Comparison of ENCODE assay signal across 13 cellular contexts in genomic region chr1:12921750-12922149, GRCh38. TPM values are rescaled to one million over a fixed set of nuclear protein-coding genes. Genes with fewer than 3 reads are reported as not detected.
DNase-seq lines count a peak whose midpoint lies in the region; ATAC-seq, FAIRE-seq and TF ChIP-seq lines count a peak whose summit lies in the region.
"Not testable (repeated sequence)": the region's sequence is repeated elsewhere in the genome, so short reads cannot be mapped to it uniquely, and the experiment has no call there.
"Had no signal": no experiment of that assay in that cellular context is flagged by ENCODE, and none has a peak within 500 bp of the region (broad histone marks: within the 10 kb centered on the region; RNA-seq: fewer than 3 reads in every experiment).

No MANE protein-coding gene starts in this region.

- not testable (repeated sequence) for TF ChIP-seq POLR2A in right lobe of liver (IDR thresholded peaks at IDR 0.05)

- H2AFZ ChIP-seq in DND-41 (ENCODE audit: low read depth, low read length); Karpas-422 (ENCODE audit: low read length); PC-3 (ENCODE audit: low read length): not testable (repeated sequence)

- POLR2A ChIA-PET in PC-3 (lab: Charles Lee; ENCODE audit: unreplicated experiment): not testable (repeated sequence)

- H4K20me1 ChIP-seq in DND-41 (ENCODE audit: insufficient read depth, low read length); Karpas-422 (ENCODE audit: insufficient read depth, low read depth, low read length); PC-3 (ENCODE audit: low read length): not testable (repeated sequence)

- H3K9ac ChIP-seq in DND-41 (ENCODE audit: low read depth, low read length); Karpas-422 (ENCODE audit: low read length); PC-3 (ENCODE audit: low read length): not testable (repeated sequence)

- not testable (repeated sequence) for H3K27ac ChIP-seq in DND-41 (ENCODE audit: low read length); Karpas-422 (ENCODE audit: low read length); PC-3 (ENCODE audit: low read length); right lobe of liver

- not testable (repeated sequence) for ATAC-seq in DND-41 (ENCODE audit: insufficient read depth, low read depth); PC-3
- ATAC-seq in right lobe of liver: peak; percentile 66 to 94 (median 74)

- not testable (repeated sequence) for H3K79me2 ChIP-seq in DND-41 (ENCODE audit: insufficient read depth, low read length); Karpas-422 (ENCODE audit: low read length); PC-3 (ENCODE audit: low read length)

- not testable (repeated sequence) for DNase-seq in AG10803 (ENCODE audit: low read depth); DND-41; bronchial epithelial cell (ENCODE audit: low read depth); frontal cortex (ENCODE audit: low spot score in 2 of 2); right lobe of liver
- peak; percentile 27 for DNase-seq in Karpas-422
- DNase-seq in PC-3: peak; percentile 2
- peak; percentile 16 for DNase-seq in SK-MEL-5 (ENCODE audit: low read depth, low spot score)

- H3K36me3 ChIP-seq in DND-41 (ENCODE audit: insufficient read depth, low read length); Karpas-422 (ENCODE audit: insufficient read depth, low read length); PC-3 (ENCODE audit: low read depth, low read length); bronchial epithelial cell (ENCODE audit: control insufficient read depth, insufficient read depth, low read length); right lobe of liver: not testable (repeated sequence)

- H3K4me2 ChIP-seq in DND-41 (ENCODE audit: insufficient read depth, low read length); Karpas-422 (ENCODE audit: low read depth, low read length, poor library complexity, severe bottlenecking); PC-3 (ENCODE audit: low read length): not testable (repeated sequence)

- FAIRE-seq in bronchial epithelial cell (lab: Jason Lieb, UNC) (peak; percentile 62), frontal cortex (lab: Jason Lieb, UNC) (peak; percentile 92)

- TF ChIP-seq CTCF in AG10803 (conservative IDR thresholded peaks at IDR 0.05; ENCODE audit: low read length): peak; percentile 12
- TF ChIP-seq CTCF in DND-41 (IDR thresholded peaks at IDR 0.05; ENCODE audit: borderline replicate concordance, extremely low read depth, low read length, poor library complexity, severe bottlenecking): peak; percentile 2
- not testable (repeated sequence) for TF ChIP-seq CTCF in PC-3 (conservative IDR thresholded peaks at IDR 0.05; ENCODE audit: low read depth, low read length); bronchial epithelial cell (IDR thresholded peaks at IDR 0.05; ENCODE audit: insufficient read depth, low read length, severe bottlenecking)
- peak; percentile 19 to 39 (median 30) for TF ChIP-seq CTCF in right lobe of liver (IDR thresholded peaks at IDR 0.05)

- CTCF ChIA-PET in PC-3 (lab: Charles Lee): not testable (repeated sequence)

- not testable (repeated sequence) for H3K9me2 ChIP-seq in Karpas-422 (replicated peaks; ENCODE audit: insufficient read depth, low read length); PC-3 (replicated peaks; ENCODE audit: low read length)

- H3K4me1 ChIP-seq in DND-41 (ENCODE audit: insufficient read depth, low read length); Karpas-422 (ENCODE audit: low read length); PC-3 (ENCODE audit: insufficient read depth, low read length); right lobe of liver: not testable (repeated sequence)

- not testable (repeated sequence) for H3K9me3 ChIP-seq in DND-41 (ENCODE audit: insufficient read depth, low read length, severe bottlenecking); Karpas-422 (ENCODE audit: low read length); PC-3 (ENCODE audit: low read length); right lobe of liver

- not testable (repeated sequence) for H3F3A ChIP-seq in PC-3 (ENCODE audit: low read length, unreplicated experiment)

- in situ Hi-C loops in SK-MEL-5 (cut with HindIII; ENCODE audit: low pct_unique_long_range_greater_than_20kb, low sequenced_read_pairs): not testable (repeated sequence)

- H3K4me3 ChIP-seq in AG10803 (ENCODE audit: low read length); DND-41 (ENCODE audit: low read depth in 1 of 2, low read length in 2 of 2); Karpas-422 (ENCODE audit: low read length); PC-3 (ENCODE audit: low read length); bronchial epithelial cell (ENCODE audit: low read depth, low read length); right lobe of liver: not testable (repeated sequence)

- intact Hi-C loops in PC-3 (cut with micrococcal nuclease); right lobe of liver (cut with DNase I): not testable (repeated sequence)

- not testable (repeated sequence) for BruUV-seq in PC-3 (replicated peaks; lab: Mats Ljungman, UMichigan)

- WGBS in right lobe of liver (ENCODE audit: insufficient coverage, low coverage, low lambda C conversion rate, missing lambda C conversion rate): 63% methylated on average over 2 of the region's 2 CpGs

- H3K27me3 ChIP-seq in DND-41 (ENCODE audit: insufficient read depth, low read length, poor library complexity); Karpas-422 (ENCODE audit: low read length); PC-3 (ENCODE audit: low read length); bronchial epithelial cell (ENCODE audit: control insufficient read depth, insufficient read depth, low read length); right lobe of liver: not testable (repeated sequence)

RNA-seq across cellular contexts. Expression of gene PRAMEF7, which starts 5.3 kb away (rescaled TPM):
- total RNA-seq in Karpas-422 (2014; rRNA removed; shearing (Covaris generic); ENCODE audit: low replicate concordance): not detected in 2 replicates
- total RNA-seq in PC-3 (2014; rRNA removed) (not detected in 2 replicates), bronchial epithelial cell (not detected in 2 replicates), frontal cortex (not detected), right lobe of liver (under 1 TPM in 1 of 6 experiments, not detected in 5; 0.16 TPM)
- not detected in 2 replicates for total RNA-seq in SK-MEL-5 (2014; rRNA removed; shearing (Covaris generic))
- polyA plus RNA-seq in SK-MEL-5 (2015; cell fraction: cytosol; rRNA removed): not detected in 2 replicates
- not detected in 2 replicates for polyA plus RNA-seq in SK-MEL-5 (2015; cell fraction: nucleus; rRNA removed)
- total RNA-seq: CD4-positive, alpha-beta memory T cell; Daoy; GM23338; H7; IMR-90 had no signal
- polyA plus RNA-seq: CD4-positive, alpha-beta memory T cell; GM23338; IMR-90 had no signal

RNA-seq across cellular contexts. Expression of gene PRAMEF10, which starts 23.7 kb away (rescaled TPM):
- not detected in 2 replicates for total RNA-seq in Karpas-422 (2014; rRNA removed; shearing (Covaris generic); ENCODE audit: low replicate concordance)
- total RNA-seq in PC-3 (2014; rRNA removed) (not detected in 2 replicates), bronchial epithelial cell (not detected in 2 replicates), frontal cortex (not detected), right lobe of liver (10 to 100 TPM in 1 of 6 experiments, 1 to 10 TPM in 2, under 1 TPM in 1, not detected in 2; 0.26 to 10.9 (median 4.1) TPM)
- total RNA-seq in SK-MEL-5 (2014; rRNA removed; shearing (Covaris generic)): not detected in 2 replicates
- not detected in 2 replicates for polyA plus RNA-seq in SK-MEL-5 (2015; cell fraction: cytosol; rRNA removed)
- polyA plus RNA-seq in SK-MEL-5 (2015; cell fraction: nucleus; rRNA removed): not detected in 2 replicates
- total RNA-seq: CD4-positive, alpha-beta memory T cell; Daoy; GM23338; H7; IMR-90 had no signal
- polyA plus RNA-seq: CD4-positive, alpha-beta memory T cell; GM23338; IMR-90 had no signal

RNA-seq across cellular contexts. Expression of gene PRAMEF6, which starts 25.6 kb away (rescaled TPM):
- not detected in 2 replicates for total RNA-seq in Karpas-422 (2014; rRNA removed; shearing (Covaris generic); ENCODE audit: low replicate concordance)
- total RNA-seq in PC-3 (2014; rRNA removed) (not detected in 2 replicates), bronchial epithelial cell (not detected in 2 replicates), frontal cortex (not detected), right lobe of liver (not detected)
- not detected in 2 replicates for total RNA-seq in SK-MEL-5 (2014; rRNA removed; shearing (Covaris generic))
- not detected in 2 replicates for polyA plus RNA-seq in SK-MEL-5 (2015; cell fraction: cytosol; rRNA removed)
- not detected in 2 replicates for polyA plus RNA-seq in SK-MEL-5 (2015; cell fraction: nucleus; rRNA removed)
- total RNA-seq: CD4-positive, alpha-beta memory T cell; Daoy; GM23338; H7; IMR-90 had no signal
- polyA plus RNA-seq: CD4-positive, alpha-beta memory T cell; GM23338; IMR-90 had no signal

RNA-seq across cellular contexts. Expression of gene PRAMEF4, which starts 35.7 kb away (rescaled TPM):
- total RNA-seq in Karpas-422 (2014; rRNA removed; shearing (Covaris generic); ENCODE audit: low replicate concordance): not detected in 2 replicates
- total RNA-seq in PC-3 (2014; rRNA removed): not detected in 2 replicates
- total RNA-seq in SK-MEL-5 (2014; rRNA removed; shearing (Covaris generic)): not detected in 2 replicates
- polyA plus RNA-seq in SK-MEL-5 (2015; cell fraction: cytosol; rRNA removed): not detected in 2 replicates
- polyA plus RNA-seq in SK-MEL-5 (2015; cell fraction: nucleus; rRNA removed): not detected in 2 replicates
- not detected in 2 replicates for total RNA-seq in bronchial epithelial cell
- not detected for total RNA-seq in frontal cortex
- not detected for total RNA-seq in right lobe of liver
- total RNA-seq: CD4-positive, alpha-beta memory T cell; Daoy; GM23338; H7; IMR-90 had no signal
- polyA plus RNA-seq: CD4-positive, alpha-beta memory T cell; GM23338; IMR-90 had no signal
